ENCODE assay signal across 21 cellular contexts in genomic region chr1:20426371-20426770, GRCh38. TPM values are rescaled to one million over a fixed set of nuclear protein-coding genes. Genes with fewer than 3 reads are reported as not detected.
DNase-seq lines count a peak whose midpoint lies in the region; ATAC-seq and TF ChIP-seq lines count a peak whose summit lies in the region.
"Had no signal": no experiment of that assay in that cellular context is flagged by ENCODE, and none has a peak within 500 bp of the region (broad histone marks: within the 10 kb centered on the region; RNA-seq: fewer than 3 reads in every experiment).

No MANE protein-coding gene starts in this region.

- H3K9me3 ChIP-seq in PC-9 (ENCODE audit: insufficient read depth, low read depth) = 0 out of 2 replicates have a peak, but pooled peaks cover 2% of the 10 kb centered on the region
- H3K9me3 ChIP-seq: prostate gland had no signal

- H3K27ac ChIP-seq in ACC112 (ENCODE audit: low read depth, low read length) = peak overlapping the region; percentile 71; the same call in 1 of the 2 replicates
- H3K27ac ChIP-seq in PC-9 = peak overlapping the region; percentile 60
- H3K27ac ChIP-seq in foreskin keratinocyte = peak overlapping the region; percentile 72
- H3K27ac ChIP-seq: adrenal gland, esophagus muscularis mucosa, gastroesophageal sphincter, KMS-11, neural progenitor cell, prostate gland, SJCRH30 had no signal

- H3K36me3 ChIP-seq in ACC112 (ENCODE audit: insufficient read depth, low read length) (0 out of 2 replicates have a peak, but pooled peaks cover 6% of the 10 kb centered on the region), PC-9 (ENCODE audit: low read depth) (no peaks in the 10 kb centered on the region)
- H3K36me3 ChIP-seq: adrenal gland, brain microvascular endothelial cell, esophagus muscularis mucosa, gastroesophageal sphincter, neural progenitor cell, prostate gland, SJCRH30 had no signal

- DNase-seq in GM12865 (ENCODE audit: low read depth) = peak; percentile 9
- DNase-seq in PC-9 = no peak
- DNase-seq in foreskin keratinocyte = no peak
- no peak for DNase-seq in dermis blood vessel endothelial cell
- DNase-seq in UCSD-AML1 (lab: John Stamatoyannopoulos, UW; ENCODE audit: unreplicated experiment) = no peak
- DNase-seq: activated naive CD4-positive, alpha-beta T cell treated with Interleukin-2 at 50 U/mL for 16 hours; adrenal gland; effector memory CD8-positive, alpha-beta T cell; NCI-H1694; NCI-H2227 treated with DMSO at 0.1 percent for 48 hours; NCI-H748 treated with DMSO at 0.1 percent for 48 hours; SJCRH30; stimulated activated CD8-positive, alpha-beta memory T cell treated with anti-CD3 and anti-CD28 coated beads, Interleukin-4, amount 100 ng/mL, for 48 hours had no signal

- TF ChIP-seq CTCF in GM12865 (IDR thresholded peaks at IDR 0.05; ENCODE audit: insufficient read depth, low read depth, low read length, missing control alignments) (no peak), PC-9 (conservative IDR thresholded peaks at IDR 0.05) (no peak), foreskin keratinocyte (conservative IDR thresholded peaks at IDR 0.05) (no peak)

- peaks cover 17% of the 10 kb centered on the region for H3K27me3 ChIP-seq in ACC112 (ENCODE audit: insufficient read depth, low read length)
- no peaks in the 10 kb centered on the region for H3K27me3 ChIP-seq in PC-9 (ENCODE audit: insufficient read depth, low read depth)
- peaks cover 4% of the 10 kb centered on the region for H3K27me3 ChIP-seq in foreskin keratinocyte
- H3K27me3 ChIP-seq: adrenal gland, brain microvascular endothelial cell had no signal

- POLR2A ChIA-PET in PC-9 (lab: Charles Lee; ENCODE audit: unreplicated experiment) = interaction anchor here (0.7 kb wide), 1 partner anchor 46 kb away, joined by 3 read pairs; no protein-coding TSS in a partner anchor

- intact Hi-C loops in PC-9 (cut with micrococcal nuclease; ENCODE audit: unreplicated experiment) = no loop called here

- peak overlapping the region; percentile 55; the same call in 1 of the 2 replicates for H3K4me2 ChIP-seq in PC-9
- H3K4me2 ChIP-seq: KMS-11, neural progenitor cell had no signal

- no peaks in the 10 kb centered on the region for H4K20me1 ChIP-seq in PC-9 (ENCODE audit: insufficient read depth)

- H2AFZ ChIP-seq in ACC112 (ENCODE audit: low read length, unreplicated experiment) (no peak overlapping the region), PC-9 (no peak overlapping the region)
- H2AFZ ChIP-seq: neural progenitor cell had no signal

- no peaks in the 10 kb centered on the region for H3K79me2 ChIP-seq in ACC112 (ENCODE audit: control insufficient read depth, insufficient read depth, low read length, unreplicated experiment)
- H3K79me2 ChIP-seq in PC-9 (ENCODE audit: low read depth) = no peaks in the 10 kb centered on the region

- H3K4me1 ChIP-seq in ACC112 (ENCODE audit: control insufficient read depth, insufficient read depth, low read length, unreplicated experiment) = peaks cover 18% of the 10 kb centered on the region
- peaks cover 13% of the 10 kb centered on the region for H3K4me1 ChIP-seq in PC-9 (replicated peaks; ENCODE audit: insufficient read depth)
- H3K4me1 ChIP-seq in foreskin keratinocyte = peaks cover 5% of the 10 kb centered on the region
- H3K4me1 ChIP-seq: adrenal gland, esophagus muscularis mucosa, gastroesophageal sphincter, neural progenitor cell, prostate gland, SJCRH30 had no signal

- peaks cover 13% of the 10 kb centered on the region for H3F3A ChIP-seq in PC-9 (ENCODE audit: insufficient read depth, low read depth)

- no TSS peak for BruUV-seq in PC-9 (replicated peaks; lab: Mats Ljungman, UMichigan)

- H3K9me2 ChIP-seq in PC-9 (ENCODE audit: insufficient read depth) = no peaks in the 10 kb centered on the region

- H3K4me3 ChIP-seq in ACC112 (ENCODE audit: low read depth, low read length) (no peak overlapping the region), GM12865 (ENCODE audit: low read depth, low read length) (no peak overlapping the region), PC-9 (no peak overlapping the region)
- H3K4me3 ChIP-seq: adrenal gland, esophagus muscularis mucosa, gastroesophageal sphincter, neural progenitor cell, prostate gland, SJCRH30 had no signal

- ATAC-seq in foreskin keratinocyte = no peak
- no peak for ATAC-seq in HG03045 (IDR thresholded peaks at IDR 0.05; ENCODE audit: unreplicated experiment)
- ATAC-seq: effector memory CD8-positive, alpha-beta T cell; gastroesophageal sphincter had no signal

- CTCF ChIA-PET in PC-9 (lab: Charles Lee) = interaction anchor here (0.6 kb wide), 1 partner anchor 68 kb away, joined by 4 read pairs; no protein-coding TSS in a partner anchor

RNA-seq across cellular contexts. Expression of gene CAMK2N1, which starts 59.6 kb away (rescaled TPM):
- total RNA-seq in PC-9 (2021) (34.9 and 44.6 TPM in 2 replicates), foreskin keratinocyte (57.3 and 76.4 TPM in 2 replicates), dermis blood vessel endothelial cell (3.7 and 7.8 TPM in 2 replicates)
- polyA plus RNA-seq in foreskin keratinocyte = 94.3 and 108 TPM in 2 replicates
